1 cellular context compared by ENCODE assay signal in the genomic region with DNA sequence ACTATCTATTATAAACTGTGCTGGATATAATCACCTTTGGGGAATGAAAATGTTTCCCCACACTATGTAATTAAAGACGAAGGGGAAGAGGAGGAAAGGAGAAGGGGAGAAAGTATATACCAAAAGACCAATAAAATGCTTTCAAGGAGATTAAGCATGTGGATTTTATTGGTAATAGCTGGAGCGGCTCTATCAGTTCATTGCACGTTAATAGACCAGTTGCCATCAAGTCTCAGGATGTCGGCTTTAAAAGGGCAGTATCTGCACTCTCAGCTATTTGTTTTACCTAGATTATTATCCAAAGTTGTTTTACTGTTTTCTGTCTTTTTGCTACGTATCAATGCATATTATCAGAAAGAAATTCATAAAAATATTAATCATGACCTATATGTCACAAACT.
TF ChIP-seq lines count a peak whose summit lies in the region.

No MANE protein-coding gene starts in this region.

TF ChIP-seq in HCT116, 20 proteins besides CTCF, POLR2A, EP300 and RAD21:
- TF ChIP-seq JUND (IDR thresholded peaks at IDR 0.05) (no peak), SIN3A (IDR thresholded peaks at IDR 0.05; ENCODE audit: low read depth) (no peak), FOSL1 (IDR thresholded peaks at IDR 0.05; ENCODE audit: low read depth) (no peak), YY1 (IDR thresholded peaks at IDR 0.05; ENCODE audit: extremely low read depth, insufficient replicate concordance, low read depth, low read length) (no peak), CBX3 (IDR thresholded peaks at IDR 0.05; ENCODE audit: low read depth) (no peak), ZNF274 (IDR thresholded peaks at IDR 0.05; ENCODE audit: low read depth, low read length) (no peak), EGR1 (IDR thresholded peaks at IDR 0.05; ENCODE audit: low read depth) (no peak)
- TF ChIP-seq, protein P1, sequence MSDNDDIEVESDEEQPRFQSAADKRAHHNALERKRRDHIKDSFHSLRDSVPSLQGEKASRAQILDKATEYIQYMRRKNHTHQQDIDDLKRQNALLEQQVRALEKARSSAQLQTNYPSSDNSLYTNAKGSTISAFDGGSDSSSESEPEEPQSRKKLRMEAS (IDR thresholded peaks at IDR 0.05): no peak
- TF ChIP-seq, protein P2, sequence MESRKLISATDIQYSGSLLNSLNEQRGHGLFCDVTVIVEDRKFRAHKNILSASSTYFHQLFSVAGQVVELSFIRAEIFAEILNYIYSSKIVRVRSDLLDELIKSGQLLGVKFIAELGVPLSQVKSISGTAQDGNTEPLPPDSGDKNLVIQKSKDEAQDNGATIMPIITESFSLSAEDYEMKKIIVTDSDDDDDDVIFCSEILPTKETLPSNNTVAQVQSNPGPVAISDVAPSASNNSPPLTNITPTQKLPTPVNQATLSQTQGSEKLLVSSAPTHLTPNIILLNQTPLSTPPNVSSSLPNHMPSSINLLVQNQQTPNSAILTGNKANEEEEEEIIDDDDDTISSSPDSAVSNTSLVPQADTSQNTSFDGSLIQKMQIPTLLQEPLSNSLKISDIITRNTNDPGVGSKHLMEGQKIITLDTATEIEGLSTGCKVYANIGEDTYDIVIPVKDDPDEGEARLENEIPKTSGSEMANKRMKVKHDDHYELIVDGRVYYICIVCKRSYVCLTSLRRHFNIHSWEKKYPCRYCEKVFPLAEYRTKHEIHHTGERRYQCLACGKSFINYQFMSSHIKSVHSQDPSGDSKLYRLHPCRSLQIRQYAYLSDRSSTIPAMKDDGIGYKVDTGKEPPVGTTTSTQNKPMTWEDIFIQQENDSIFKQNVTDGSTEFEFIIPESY (IDR thresholded peaks at IDR 0.05; ENCODE audit: extremely low read depth, insufficient replicate concordance, low read length): no peak
